Comparison of ENCODE assay signal across 13 cellular contexts in the genomic region with DNA sequence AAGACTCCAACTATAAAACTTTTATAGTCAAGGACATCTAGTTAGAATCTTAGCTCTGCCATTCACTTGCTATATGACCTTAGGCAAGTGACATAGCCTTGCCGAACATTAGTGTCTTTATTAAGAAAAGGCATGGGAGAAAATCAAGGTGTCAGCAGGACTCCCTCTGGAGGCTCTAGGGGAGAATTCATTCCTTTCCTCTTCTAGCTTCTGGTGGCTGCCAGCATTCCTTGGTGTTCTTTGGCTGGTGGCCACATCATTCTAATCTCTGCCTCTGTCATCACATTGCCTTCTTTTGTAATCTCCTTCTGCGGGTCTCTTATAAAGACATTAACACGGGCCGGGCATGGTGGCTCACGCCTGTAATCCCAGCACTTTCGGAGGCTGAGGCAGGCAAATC.
DNase-seq lines count a peak whose midpoint lies in the region; ATAC-seq and TF ChIP-seq lines count a peak whose summit lies in the region.
"Had no signal": no experiment of that assay in that cellular context is flagged by ENCODE, and none has a peak within 500 bp of the region (broad histone marks: within the 10 kb centered on the region; RNA-seq: fewer than 3 reads in every experiment).

No MANE protein-coding gene starts in this region.

- no peaks in the 10 kb centered on the region for H3K27me3 Mint-ChIP-seq in endodermal cell (ENCODE audit: insufficient read depth)
- no peaks in the 10 kb centered on the region for H3K27me3 Mint-ChIP-seq in activated CD4-positive, alpha-beta T cell treated with anti-CD3 and anti-CD28 coated beads for 36 hours
- H3K27me3 Mint-ChIP-seq: activated naive CD8-positive, alpha-beta T cell treated with anti-CD3 and anti-CD28 coated beads, Interleukin-2, amount 50 U/mL, for 24 hours; naive thymus-derived CD8-positive, alpha-beta T cell had no signal

- no peak overlapping the region for H2AK5ac ChIP-seq in trophoblast cell (ENCODE audit: low read length)

- H2AFZ ChIP-seq in trophoblast cell (ENCODE audit: insufficient read depth, low read length, poor library complexity): no peak overlapping the region

- no peak overlapping the region for H4K91ac ChIP-seq in trophoblast cell (ENCODE audit: low read depth, low read length)

- H3K27ac Mint-ChIP-seq in endodermal cell: no peak overlapping the region
- no peak overlapping the region for H3K27ac Mint-ChIP-seq in activated CD4-positive, alpha-beta T cell treated with anti-CD3 and anti-CD28 coated beads for 36 hours
- H3K27ac Mint-ChIP-seq: activated naive CD8-positive, alpha-beta T cell treated with anti-CD3 and anti-CD28 coated beads, Interleukin-2, amount 50 U/mL, for 24 hours; naive thymus-derived CD8-positive, alpha-beta T cell had no signal

- peaks cover 7% of the 10 kb centered on the region for H3K9me3 Mint-ChIP-seq in endodermal cell
- H3K9me3 Mint-ChIP-seq in activated CD4-positive, alpha-beta T cell treated with anti-CD3 and anti-CD28 coated beads for 36 hours (ENCODE audit: low read depth): no peaks in the 10 kb centered on the region
- H3K9me3 Mint-ChIP-seq: activated naive CD8-positive, alpha-beta T cell treated with anti-CD3 and anti-CD28 coated beads, Interleukin-2, amount 50 U/mL, for 24 hours had no signal

- no peak overlapping the region for H2BK120ac ChIP-seq in trophoblast cell (ENCODE audit: insufficient read depth, low read length, poor library complexity)

- no peak for ATAC-seq in activated CD4-positive, alpha-beta T cell treated with anti-CD3 and anti-CD28 coated beads for 36 hours
- ATAC-seq in GM21529 (IDR thresholded peaks at IDR 0.05; ENCODE audit: unreplicated experiment): no peak
- ATAC-seq: activated naive CD8-positive, alpha-beta T cell treated with anti-CD3 and anti-CD28 coated beads, Interleukin-2, amount 50 U/mL, for 24 hours; naive thymus-derived CD8-positive, alpha-beta T cell had no signal

- no peaks in the 10 kb centered on the region for H3K79me2 ChIP-seq in trophoblast cell (ENCODE audit: control insufficient read depth, insufficient read depth, low read length, poor library complexity)

- peaks cover 10% of the 10 kb centered on the region for H3K4me1 Mint-ChIP-seq in endodermal cell
- H3K4me1 Mint-ChIP-seq in activated CD4-positive, alpha-beta T cell treated with anti-CD3 and anti-CD28 coated beads for 36 hours: no peaks in the 10 kb centered on the region
- H3K4me1 Mint-ChIP-seq: activated naive CD8-positive, alpha-beta T cell treated with anti-CD3 and anti-CD28 coated beads, Interleukin-2, amount 50 U/mL, for 24 hours had no signal

- no peaks in the 10 kb centered on the region for H3K79me1 ChIP-seq in trophoblast cell (ENCODE audit: low read length)

- no peak overlapping the region for H3K4me3 ChIP-seq in endodermal cell (ENCODE audit: low read length)
- H3K4me3 ChIP-seq in trophoblast cell (ENCODE audit: low read depth, low read length): no peak overlapping the region

- H2BK12ac ChIP-seq in trophoblast cell (ENCODE audit: low read length): no peak overlapping the region

- DNase-seq in NCI-H2107 treated with DMSO at 0.1 percent for 48 hours (lab: John Stamatoyannopoulos, UW; ENCODE audit: unreplicated experiment): peak; percentile 0
- DNase-seq in NCI-H2107 (lab: John Stamatoyannopoulos, UW): no peak
- DNase-seq in LoVo (ENCODE audit: low spot score): peak; percentile 11
- no peak for DNase-seq in endodermal cell
- DNase-seq in trophoblast cell: peak; percentile 64 to 71
- no peak for DNase-seq in activated CD4-positive, alpha-beta T cell treated with anti-CD3 and anti-CD28 coated beads for 36 hours
- no peak for DNase-seq in RWPE1 (ENCODE audit: low spot score)
- DNase-seq: activated naive CD8-positive, alpha-beta T cell treated with anti-CD3 and anti-CD28 coated beads, Interleukin-2, amount 50 U/mL, for 24 hours; Karpas-422; naive thymus-derived CD8-positive, alpha-beta T cell; stimulated activated CD8-positive, alpha-beta memory T cell treated with anti-CD3 and anti-CD28 coated beads, Interleukin-4, amount 100 ng/mL, for 48 hours; T-helper 9 cell had no signal

- H3K27ac ChIP-seq in endodermal cell (ENCODE audit: low read depth, low read length) (no peak overlapping the region), trophoblast cell (ENCODE audit: low read depth, low read length) (no peak overlapping the region), RWPE1 (no peak overlapping the region)

- no peak overlapping the region for H3K18ac ChIP-seq in trophoblast cell (ENCODE audit: low read length)

- no peak overlapping the region for H2BK5ac ChIP-seq in trophoblast cell (ENCODE audit: low read depth, low read length, poor library complexity)

- no peaks in the 10 kb centered on the region for H3K36me3 Mint-ChIP-seq in endodermal cell (ENCODE audit: low read depth)
- H3K36me3 Mint-ChIP-seq in activated CD4-positive, alpha-beta T cell treated with anti-CD3 and anti-CD28 coated beads for 36 hours (ENCODE audit: low read depth): no peaks in the 10 kb centered on the region

- H3K23ac ChIP-seq in trophoblast cell (ENCODE audit: low read length): no peak overlapping the region

- H3K9ac ChIP-seq in endodermal cell (ENCODE audit: extremely low read depth, low read length, poor library complexity, severe bottlenecking) (no peak overlapping the region), trophoblast cell (ENCODE audit: low read length) (no peak overlapping the region)

- H4K8ac ChIP-seq in trophoblast cell (ENCODE audit: low read depth, low read length): no peak overlapping the region

- H3K9me3 ChIP-seq in endodermal cell (ENCODE audit: control insufficient read depth, low read length) (no peaks in the 10 kb centered on the region), trophoblast cell (ENCODE audit: insufficient read depth, low read depth, low read length) (no peaks in the 10 kb centered on the region)

- POLR2A ChIA-PET in activated CD4-positive, alpha-beta T cell treated with anti-CD3 and anti-CD28 coated beads for 36 hours (lab: Charles Lee): no interaction called here
- POLR2A ChIA-PET in RWPE1 (lab: Yijun Ruan, JAX; ENCODE audit: low non-redundant PET): no interaction called here

- no peak overlapping the region for H3K4ac ChIP-seq in trophoblast cell (ENCODE audit: low read depth, low read length)

- no peak overlapping the region for H3K14ac ChIP-seq in trophoblast cell (ENCODE audit: low read length)

- H3K4me1 ChIP-seq in endodermal cell (ENCODE audit: control insufficient read depth, insufficient read depth, low read length) (no peaks in the 10 kb centered on the region), trophoblast cell (ENCODE audit: control insufficient read depth in 1 of 2, insufficient read depth in 2 of 2, low read length in 2 of 2) (no peaks in the 10 kb centered on the region)

- H3K4me2 ChIP-seq in trophoblast cell (ENCODE audit: low read length): no peak overlapping the region

- H3K27me3 ChIP-seq in endodermal cell (ENCODE audit: control insufficient read depth, insufficient read depth, low read length, poor library complexity, severe bottlenecking): no peaks in the 10 kb centered on the region
- no peaks in the 10 kb centered on the region for H3K27me3 ChIP-seq in trophoblast cell (ENCODE audit: insufficient read depth, low read length)

- intact Hi-C loops in activated CD4-positive, alpha-beta T cell treated with anti-CD3 and anti-CD28 coated beads for 36 hours (cut with DNase I, micrococcal nuclease): no loop called here

- TF ChIP-seq CTCF in endodermal cell (conservative IDR thresholded peaks at IDR 0.05) (peak; percentile 44), RWPE1 (conservative IDR thresholded peaks at IDR 0.05; ENCODE audit: low read depth) (no peak)

- 99% methylated on average over 6 of the region's 6 CpGs; no CpG with 5 or more reads in 1 of the 2 experiments for WGBS in endodermal cell (ENCODE audit: insufficient coverage in 1 of 2, insufficient read length in 1 of 2), 2 experiments
- no CpG with 5 or more reads among the region's 6 CpGs for WGBS in trophoblast cell (ENCODE audit: extremely low coverage, insufficient coverage, insufficient read length)

- H3K36me3 ChIP-seq in endodermal cell (ENCODE audit: control insufficient read depth, insufficient read depth, low read length) (no peaks in the 10 kb centered on the region), trophoblast cell (ENCODE audit: control insufficient read depth in 1 of 2, insufficient read depth in 2 of 2, low read length in 2 of 2) (no peaks in the 10 kb centered on the region)

- CTCF ChIA-PET in activated CD4-positive, alpha-beta T cell treated with anti-CD3 and anti-CD28 coated beads for 36 hours (lab: Charles Lee): no interaction called here
- CTCF ChIA-PET in RWPE1 (lab: Yijun Ruan, JAX): interaction anchor here (0.7 kb wide), 1 partner anchor 217 kb away, joined by 3 read pairs; no protein-coding TSS in a partner anchor

- H4K12ac ChIP-seq in trophoblast cell (ENCODE audit: low read depth, low read length): no peak overlapping the region

- no peak overlapping the region for H3K4me3 Mint-ChIP-seq in endodermal cell
- H3K4me3 Mint-ChIP-seq in activated CD4-positive, alpha-beta T cell treated with anti-CD3 and anti-CD28 coated beads for 36 hours: no peak overlapping the region
- H3K4me3 Mint-ChIP-seq: activated naive CD8-positive, alpha-beta T cell treated with anti-CD3 and anti-CD28 coated beads, Interleukin-2, amount 50 U/mL, for 24 hours; naive thymus-derived CD8-positive, alpha-beta T cell had no signal

Comparison
In these comparisons a context has a peak if more than half of its experiments do, and no peak if none do; other contexts are left out.
1. DNase-seq: peak in NCI-H2107 treated with DMSO at 0.1 percent for 48 hours (single experiment), LoVo (single experiment) and trophoblast cell (2 of 2); none in NCI-H2107 (single experiment), endodermal cell (single experiment), activated CD4-positive, alpha-beta T cell treated with anti-CD3 and anti-CD28 coated beads for 36 hours (single experiment) and RWPE1 (single experiment).